ENCODE assay signal across 13 cellular contexts in genomic region chr9:75033789-75034473, GRCh38. TPM values are rescaled to one million over a fixed set of nuclear protein-coding genes. Genes with fewer than 3 reads are reported as not detected.
DNase-seq lines count a peak whose midpoint lies in the region; ATAC-seq and TF ChIP-seq lines count a peak whose summit lies in the region.
"Had no signal": no experiment of that assay in that cellular context is flagged by ENCODE, and none has a peak within 500 bp of the region (broad histone marks: within the 10 kb centered on the region; RNA-seq: fewer than 3 reads in every experiment).

No MANE protein-coding gene starts in this region.

- no peak overlapping the region for H3K4me3 Mint-ChIP-seq in natural killer cell treated with Interleukin-12 subunit alpha and Interleukin-12 subunit beta and Interleukin-15 and Interleukin-18, amount 100 ng/mL, for 72 hours
- H3K4me3 Mint-ChIP-seq: activated CD4-positive, alpha-beta T cell treated with anti-CD3 and anti-CD28 coated beads, Interleukin-2, amount 10 ng/mL, durations not matched to agents 24 days and 14 days had no signal

- H3K4me3 ChIP-seq in right lobe of liver (no peak overlapping the region), GM23248 (no peak overlapping the region)
- H3K4me3 ChIP-seq: cardiac muscle cell had no signal

- H3K9me2 ChIP-seq in GM23248 (ENCODE audit: insufficient read depth) = no peaks in the 10 kb centered on the region

- H3K4me1 Mint-ChIP-seq in natural killer cell treated with Interleukin-12 subunit alpha and Interleukin-12 subunit beta and Interleukin-15 and Interleukin-18, amount 100 ng/mL, for 72 hours (ENCODE audit: low read depth in 2 of 2) = no peaks in the 10 kb centered on the region

- no peak for DNase-seq in right lobe of liver
- DNase-seq in GM23248 = no peak
- no peak for DNase-seq in natural killer cell treated with Interleukin-12 subunit alpha and Interleukin-12 subunit beta and Interleukin-15 and Interleukin-18, amount 100 ng/mL, for 72 hours (ENCODE audit: low spot score)
- DNase-seq in NCI-H2029 treated with DMSO at 0.1 percent for 48 hours (lab: John Stamatoyannopoulos, UW) = no peak
- DNase-seq: activated CD4-positive, alpha-beta T cell treated with anti-CD3 and anti-CD28 coated beads, Interleukin-2, amount 10 ng/mL, durations not matched to agents 24 days and 14 days; GDM1 had no signal

- no peak overlapping the region for H3K4me2 ChIP-seq in GM23248 (ENCODE audit: unreplicated experiment)

- no peaks in the 10 kb centered on the region for H4K20me1 ChIP-seq in GM23248 (ENCODE audit: insufficient read depth)

- H3K36me3 ChIP-seq in right lobe of liver (no peaks in the 10 kb centered on the region), GM23248 (ENCODE audit: low read depth) (no peaks in the 10 kb centered on the region)
- H3K36me3 ChIP-seq: cardiac muscle cell had no signal

- TF ChIP-seq POLR2A in right lobe of liver (IDR thresholded peaks at IDR 0.05) = no peak

- peaks cover 0 to 4% of the 10 kb centered on the region in 2 donors for H3K27me3 Mint-ChIP-seq in natural killer cell treated with Interleukin-12 subunit alpha and Interleukin-12 subunit beta and Interleukin-15 and Interleukin-18, amount 100 ng/mL, for 72 hours

- H3K4me1 ChIP-seq in right lobe of liver (peaks cover 0 to 7% (median 0%) of the 10 kb centered on the region in 4 donors), GM23248 (ENCODE audit: insufficient read depth) (peaks cover 11% of the 10 kb centered on the region)

- H3K9ac ChIP-seq in GM23248 = no peak overlapping the region

- TF ChIP-seq CTCF in right lobe of liver (IDR thresholded peaks at IDR 0.05) = no peak

- no peaks in the 10 kb centered on the region for H3K27me3 ChIP-seq in right lobe of liver
- H3K27me3 ChIP-seq in GM23248 (replicated peaks; ENCODE audit: insufficient read depth) = no peaks in the 10 kb centered on the region
- H3K27me3 ChIP-seq: cardiac muscle cell had no signal

- H3K27ac ChIP-seq in right lobe of liver (no peak overlapping the region), GM23248 (no peak overlapping the region)
- H3K27ac ChIP-seq: C4-2B, cardiac muscle cell, epithelial cell of prostate had no signal

- intact Hi-C loops in right lobe of liver (cut with DNase I) = no loop called here

- no peaks in the 10 kb centered on the region for H3K79me2 ChIP-seq in GM23248 (ENCODE audit: insufficient read depth)

- peaks cover 12% of the 10 kb centered on the region for H3F3A ChIP-seq in GM23248 (ENCODE audit: insufficient read depth)

- in situ Hi-C loops in GM23248 (cut with MboI) = no loop called here

- peak; percentile 96 for ATAC-seq in GM19043 (IDR thresholded peaks at IDR 0.05; ENCODE audit: low read depth, unreplicated experiment)
- peak; percentile 71 for ATAC-seq in HG02623 (IDR thresholded peaks at IDR 0.05; ENCODE audit: unreplicated experiment)
- peak; percentile 94 for ATAC-seq in HG03460 (IDR thresholded peaks at IDR 0.05; ENCODE audit: unreplicated experiment)
- peak; percentile 36 to 65 (median 58) for ATAC-seq in right lobe of liver
- no peak for ATAC-seq in HG03280 (IDR thresholded peaks at IDR 0.05; ENCODE audit: unreplicated experiment)
- ATAC-seq in natural killer cell treated with Interleukin-12 subunit alpha and Interleukin-12 subunit beta and Interleukin-15 and Interleukin-18, amount 100 ng/mL, for 72 hours = no peak

- no peak overlapping the region for H3K27ac Mint-ChIP-seq in natural killer cell treated with Interleukin-12 subunit alpha and Interleukin-12 subunit beta and Interleukin-15 and Interleukin-18, amount 100 ng/mL, for 72 hours
- H3K27ac Mint-ChIP-seq: activated CD4-positive, alpha-beta T cell treated with anti-CD3 and anti-CD28 coated beads, Interleukin-2, amount 10 ng/mL, durations not matched to agents 24 days and 14 days had no signal

- H3K9me3 Mint-ChIP-seq in natural killer cell treated with Interleukin-12 subunit alpha and Interleukin-12 subunit beta and Interleukin-15 and Interleukin-18, amount 100 ng/mL, for 72 hours = no peaks in the 10 kb centered on the region
- H3K9me3 Mint-ChIP-seq: activated CD4-positive, alpha-beta T cell treated with anti-CD3 and anti-CD28 coated beads, Interleukin-2, amount 10 ng/mL, durations not matched to agents 24 days and 14 days had no signal

- H2AFZ ChIP-seq in GM23248 = no peak overlapping the region

- WGBS in right lobe of liver (ENCODE audit: insufficient coverage, low coverage, low lambda C conversion rate, missing lambda C conversion rate) = 49% methylated on average over 2 of the region's 2 CpGs
- WGBS in GM23248 (ENCODE audit: low coverage in 1 of 2, low lambda C conversion rate in 2 of 2, missing lambda C conversion rate in 2 of 2), 2 experiments = 59 to 67% methylated on average over 2 of the region's 2 CpGs

- H3K9me3 ChIP-seq in right lobe of liver (no peaks in the 10 kb centered on the region), GM23248 (ENCODE audit: low read depth) (no peaks in the 10 kb centered on the region)

- H3K36me3 Mint-ChIP-seq in natural killer cell treated with Interleukin-12 subunit alpha and Interleukin-12 subunit beta and Interleukin-15 and Interleukin-18, amount 100 ng/mL, for 72 hours = no peaks in the 10 kb centered on the region

RNA-seq across cellular contexts. Expression of gene CARNMT1, which starts 5.8 kb away (rescaled TPM):
- total RNA-seq in right lobe of liver = 10 to 100 TPM; 11.5 to 24.3 (median 15.5) TPM
- 27.5 and 60.2 TPM in 2 replicates for total RNA-seq in GM23248 (2014; rRNA removed; shearing (Covaris generic))
- polyA plus RNA-seq in GM23248 (2016; fragmentation: Nextera tagmentation; extraction: Ambion mirVana) = 18.1 and 20.4 TPM in 2 replicates
- total RNA-seq in natural killer cell treated with Interleukin-12 subunit alpha and Interleukin-12 subunit beta and Interleukin-15 and Interleukin-18, amount 100 ng/mL, for 72 hours = 10 to 100 TPM; 28.7 to 30.5 TPM

RNA-seq across cellular contexts. Expression of gene NMRK1, which starts 54.0 kb away (rescaled TPM):
- 10 to 100 TPM; 19.6 to 29.9 (median 21.9) TPM for total RNA-seq in right lobe of liver
- 14.4 and 16.6 TPM in 2 replicates for total RNA-seq in GM23248 (2014; rRNA removed; shearing (Covaris generic))
- 25.8 and 29.2 TPM in 2 replicates for polyA plus RNA-seq in GM23248 (2016; fragmentation: Nextera tagmentation; extraction: Ambion mirVana)
- 10 to 100 TPM; 24.0 to 27.2 TPM for total RNA-seq in natural killer cell treated with Interleukin-12 subunit alpha and Interleukin-12 subunit beta and Interleukin-15 and Interleukin-18, amount 100 ng/mL, for 72 hours

RNA-seq across cellular contexts. Expression of gene OSTF1, which starts 54.4 kb away (rescaled TPM):
- total RNA-seq in right lobe of liver = 10 to 100 TPM; 19.7 to 34.6 (median 24.7) TPM
- 34.9 and 42.4 TPM in 2 replicates for total RNA-seq in GM23248 (2014; rRNA removed; shearing (Covaris generic))
- polyA plus RNA-seq in GM23248 (2016; fragmentation: Nextera tagmentation; extraction: Ambion mirVana) = 65.6 and 70.9 TPM in 2 replicates
- 100 to 1,000 TPM; 144 to 184 TPM for total RNA-seq in natural killer cell treated with Interleukin-12 subunit alpha and Interleukin-12 subunit beta and Interleukin-15 and Interleukin-18, amount 100 ng/mL, for 72 hours

Comparison
In these comparisons a context has a peak if more than half of its experiments do, and no peak if none do; other contexts are left out.
1. ATAC-seq: peak in GM19043 (single experiment), HG02623 (single experiment), HG03460 (single experiment) and right lobe of liver (4 of 4); none in HG03280 (single experiment) and natural killer cell treated with Interleukin-12 subunit alpha and Interleukin-12 subunit beta and Interleukin-15 and Interleukin-18, amount 100 ng/mL, for 72 hours (0 of 2).